Comparison of ENCODE assay signal across 20 cellular contexts in the genomic region with DNA sequence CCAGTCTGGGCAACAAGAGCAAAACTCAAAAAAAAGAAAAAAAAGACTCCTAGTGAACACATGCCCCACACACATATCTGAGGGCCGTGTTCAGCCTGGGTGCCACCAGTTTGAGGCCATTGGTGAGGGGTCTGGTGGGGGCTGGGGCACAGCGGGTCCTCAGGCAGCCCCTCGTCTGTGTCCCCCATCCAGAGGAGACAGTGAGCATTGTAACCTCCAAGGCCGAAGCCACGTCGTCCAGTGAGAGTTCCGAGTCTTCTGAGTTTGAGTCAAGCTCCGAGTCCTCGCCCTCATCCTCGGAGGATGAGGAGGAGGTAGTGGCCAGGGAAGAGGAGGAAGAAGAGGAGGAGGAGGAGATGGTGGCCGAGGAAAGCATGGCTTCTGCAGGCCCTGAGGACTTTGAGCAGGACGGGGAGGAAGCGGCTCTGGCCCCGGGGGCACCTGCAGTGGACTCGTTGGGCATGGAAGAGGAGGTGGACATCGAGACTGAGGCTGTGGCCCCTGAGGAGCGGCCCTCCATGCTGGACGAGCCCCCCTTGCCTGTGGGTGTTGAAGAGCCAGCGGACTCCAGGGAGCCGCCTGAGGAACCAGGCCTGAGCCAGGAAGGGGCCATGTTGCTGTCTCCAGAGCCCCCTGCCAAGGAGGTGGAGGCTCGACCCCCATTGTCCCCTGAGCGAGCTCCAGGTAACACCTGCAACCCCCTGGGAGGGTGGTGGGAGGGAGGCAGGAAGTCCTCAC. TPM values are rescaled to one million over a fixed set of nuclear protein-coding genes. Genes with fewer than 3 reads are reported as not detected.
"Had no signal": no experiment of that assay in that cellular context is flagged by ENCODE, and none has a peak within 500 bp of the region (broad histone marks: within the 10 kb centered on the region; RNA-seq: fewer than 3 reads in every experiment).

No MANE protein-coding gene starts in this region.

- H3K4me1 ChIP-seq: tibial artery had no signal

- H3K9me3 Mint-ChIP-seq: activated CD4-positive, alpha-beta memory T cell treated with anti-CD3 and anti-CD28 coated beads for 36 hours; activated naive CD8-positive, alpha-beta T cell treated with anti-CD3 and anti-CD28 coated beads for 36 hours; activated T-helper 1 cell treated with anti-CD3 and anti-CD28 coated beads, Interleukin-12 subunit alpha, Interleukin-12 subunit beta, Interleukin-2, Interleukin-4 antibody, amounts not matched to agents 30 ng/mL and 10 ng/mL and 1 ng/mL, durations not matched to agents 14 hours and 24 hours and 36 hours; natural killer cell had no signal

- H3K9me3 ChIP-seq: tibial artery had no signal

- H3K27me3 ChIP-seq: cardiac muscle cell, tibial artery had no signal

- H3K27ac ChIP-seq: cardiac muscle cell, tibial artery had no signal

- H3K4me3 ChIP-seq: cardiac muscle cell, lung, tibial artery had no signal

- H3K27ac Mint-ChIP-seq: activated CD4-positive, alpha-beta memory T cell treated with anti-CD3 and anti-CD28 coated beads for 36 hours; activated CD4-positive, alpha-beta T cell treated with anti-CD3 and anti-CD28 coated beads for 36 hours; activated naive CD8-positive, alpha-beta T cell treated with anti-CD3 and anti-CD28 coated beads for 36 hours; activated T-helper 1 cell treated with anti-CD3 and anti-CD28 coated beads, Interleukin-12 subunit alpha, Interleukin-12 subunit beta, Interleukin-2, Interleukin-4 antibody, amounts not matched to agents 30 ng/mL and 10 ng/mL and 1 ng/mL, durations not matched to agents 14 hours and 24 hours and 36 hours; natural killer cell had no signal

- DNase-seq: activated CD4-positive, alpha-beta memory T cell treated with anti-CD3 and anti-CD28 coated beads for 36 hours; activated CD4-positive, alpha-beta T cell treated with anti-CD3 and anti-CD28 coated beads for 36 hours; activated gamma-delta T cell treated with Interleukin-2 at 50 U/mL for 16 hours; activated naive CD8-positive, alpha-beta T cell treated with anti-CD3 and anti-CD28 coated beads for 36 hours; amniotic stem cell; erythroblast; foreskin melanocyte; hypothalamus; islet precursor cell; natural killer cell; stimulated activated CD4-positive, alpha-beta T cell treated with anti-CD3 and anti-CD28 coated beads, Interleukin-12 subunit alpha, Interleukin-12 subunit beta, amount 100 ng/mL, for 4 hours; stimulated activated CD4-positive, alpha-beta T cell treated with anti-CD3 and anti-CD28 coated beads, Interleukin-1b, Interleukin-23, amount 100 ng/mL, for 48 hours; stimulated activated CD8-positive, alpha-beta memory T cell treated with anti-CD3 and anti-CD28 coated beads, Interleukin-4, amount 100 ng/mL, for 48 hours; stimulated activated naive CD8-positive, alpha-beta T cell treated with anti-CD3 and anti-CD28 coated beads, Interleukin-15, Interleukin-2, amounts not matched to agents 100 U/mL and 50 U/mL, for 24 hours; substantia nigra; tibial artery had no signal

- ATAC-seq: activated CD4-positive, alpha-beta T cell treated with anti-CD3 and anti-CD28 coated beads for 36 hours; natural killer cell; stimulated activated naive CD8-positive, alpha-beta T cell treated with anti-CD3 and anti-CD28 coated beads, Interleukin-15, Interleukin-2, amounts not matched to agents 100 U/mL and 50 U/mL, for 24 hours had no signal

RNA-seq across cellular contexts. Expression of gene HPD, which starts 39.3 kb away (rescaled TPM):
- total RNA-seq: activated CD4-positive, alpha-beta memory T cell treated with anti-CD3 and anti-CD28 coated beads for 36 hours; activated CD4-positive, alpha-beta T cell treated with anti-CD3 and anti-CD28 coated beads for 36 hours; activated naive CD8-positive, alpha-beta T cell treated with anti-CD3 and anti-CD28 coated beads for 36 hours; activated T-helper 1 cell treated with anti-CD3 and anti-CD28 coated beads, Interleukin-12 subunit alpha, Interleukin-12 subunit beta, Interleukin-2, Interleukin-4 antibody, amounts not matched to agents 30 ng/mL and 10 ng/mL and 1 ng/mL, durations not matched to agents 14 hours and 24 hours and 36 hours; cardiac muscle cell; natural killer cell; T-helper 1 cell treated with Interleukin-12 subunit alpha and Interleukin-12 subunit beta and Interleukin-4 antibody, amounts not matched to agents 30 ng/mL and 1 ng/mL, for 36 hours had no signal
